1 cellular context compared by ENCODE assay signal in genomic region chr7:128877756-128878120, GRCh38.
TF ChIP-seq lines count a peak whose summit lies in the region.

No MANE protein-coding gene starts in this region.

TF ChIP-seq in HepG2, 621 proteins besides CTCF, POLR2A, EP300 and RAD21:
- TF ChIP-seq TIGD3 (CRISPR knock-in tag; IDR thresholded peaks at IDR 0.05; ENCODE audit: borderline replicate concordance), result no peak
- TF ChIP-seq THAP8 (CRISPR knock-in tag; IDR thresholded peaks at IDR 0.05; ENCODE audit: borderline replicate concordance), result no peak
- peak; percentile 61; the same call in 1 of the 2 replicates for TF ChIP-seq ZNF629 (CRISPR knock-in tag; conservative IDR thresholded peaks at IDR 0.05)
- no peak for TF ChIP-seq KLF16 (CRISPR knock-in tag; IDR thresholded peaks at IDR 0.05)
